8 cellular contexts compared by ENCODE assay signal in genomic region chr1:21270086-21270689, GRCh38. TPM values are rescaled to one million over a fixed set of nuclear protein-coding genes. Genes with fewer than 3 reads are reported as not detected.
DNase-seq lines count a peak whose midpoint lies in the region; ATAC-seq and TF ChIP-seq lines count a peak whose summit lies in the region.

No MANE protein-coding gene starts in this region.

- H3K4me1 Mint-ChIP-seq in activated T-helper 2 cell treated with anti-CD3 and anti-CD28 coated beads, Interferon-gamma antibody, Interleukin-2, Interleukin-4, amounts not matched to agents 10 μg/mL and 5 μg/mL and 100 μg/mL, durations not matched to agents 14 hours and 24 hours and 36 hours (ENCODE audit: low read depth), result peaks cover 12% of the 10 kb centered on the region

- H3K9me3 Mint-ChIP-seq in activated T-helper 2 cell treated with anti-CD3 and anti-CD28 coated beads, Interferon-gamma antibody, Interleukin-2, Interleukin-4, amounts not matched to agents 10 μg/mL and 5 μg/mL and 100 μg/mL, durations not matched to agents 14 hours and 24 hours and 36 hours, result no peaks in the 10 kb centered on the region

- TF ChIP-seq CTCF in AG10803 (conservative IDR thresholded peaks at IDR 0.05; ENCODE audit: low read length) (peak; percentile 97), GM20000 (IDR thresholded peaks at IDR 0.05; ENCODE audit: extremely low read depth, missing control alignments) (peak; percentile 92), retinal pigment epithelial cell (conservative IDR thresholded peaks at IDR 0.05; ENCODE audit: low read depth, low read length) (peak; percentile 94)

- no peak overlapping the region for H3K27ac Mint-ChIP-seq in activated T-helper 2 cell treated with anti-CD3 and anti-CD28 coated beads, Interferon-gamma antibody, Interleukin-2, Interleukin-4, amounts not matched to agents 10 μg/mL and 5 μg/mL and 100 μg/mL, durations not matched to agents 14 hours and 24 hours and 36 hours

- intact Hi-C loops in activated T-helper 2 cell treated with anti-CD3 and anti-CD28 coated beads, Interferon-gamma antibody, Interleukin-2, Interleukin-4, amounts not matched to agents 10 μg/mL and 5 μg/mL and 100 μg/mL, durations not matched to agents 14 hours and 24 hours and 36 hours (cut with micrococcal nuclease), result loop anchor here (5.0 kb wide), 1 partner anchor 97 kb away; no protein-coding TSS in a partner anchor
- intact Hi-C loops in Right ventricle myocardium inferior (cut with DNase I), result no loop called here

- no peaks in the 10 kb centered on the region for H3K27me3 Mint-ChIP-seq in activated T-helper 2 cell treated with anti-CD3 and anti-CD28 coated beads, Interferon-gamma antibody, Interleukin-2, Interleukin-4, amounts not matched to agents 10 μg/mL and 5 μg/mL and 100 μg/mL, durations not matched to agents 14 hours and 24 hours and 36 hours (ENCODE audit: low read depth)

- peak; percentile 32 for ATAC-seq in Right ventricle myocardium inferior
- ATAC-seq in HG03135 (IDR thresholded peaks at IDR 0.05; ENCODE audit: unreplicated experiment), result no peak
- no peak for ATAC-seq in GM18858 (IDR thresholded peaks at IDR 0.05; ENCODE audit: unreplicated experiment)

- H3K36me3 Mint-ChIP-seq in activated T-helper 2 cell treated with anti-CD3 and anti-CD28 coated beads, Interferon-gamma antibody, Interleukin-2, Interleukin-4, amounts not matched to agents 10 μg/mL and 5 μg/mL and 100 μg/mL, durations not matched to agents 14 hours and 24 hours and 36 hours (ENCODE audit: low read depth), result peaks cover 75% of the 10 kb centered on the region

- no peak overlapping the region for H3K4me3 ChIP-seq in AG10803 (ENCODE audit: low read length)
- H3K4me3 ChIP-seq in retinal pigment epithelial cell (ENCODE audit: low read length), result no peak overlapping the region

- no peak overlapping the region for H3K4me3 Mint-ChIP-seq in activated T-helper 2 cell treated with anti-CD3 and anti-CD28 coated beads, Interferon-gamma antibody, Interleukin-2, Interleukin-4, amounts not matched to agents 10 μg/mL and 5 μg/mL and 100 μg/mL, durations not matched to agents 14 hours and 24 hours and 36 hours (ENCODE audit: low read depth)

- DNase-seq in AG10803 (ENCODE audit: low read depth), result peak; percentile 62
- DNase-seq in GM20000 (ENCODE audit: low spot score), result peak; percentile 82
- DNase-seq in RPMI7951 (ENCODE audit: low read depth), result peak; percentile 54
- peak; percentile 68 for DNase-seq in activated T-helper 2 cell treated with anti-CD3 and anti-CD28 coated beads, Interferon-gamma antibody, Interleukin-2, Interleukin-4, amounts not matched to agents 10 μg/mL and 5 μg/mL and 100 μg/mL, durations not matched to agents 14 hours and 24 hours and 36 hours (ENCODE audit: low spot score)
- peak; percentile 89 for DNase-seq in Right ventricle myocardium inferior (ENCODE audit: missing footprints)
- DNase-seq in retinal pigment epithelial cell (ENCODE audit: low read depth), result no peak

RNA-seq across cellular contexts. Expression of gene ECE1, which starts 20.1 kb away (rescaled TPM):
- 112 and 131 TPM in 2 replicates for total RNA-seq in RPMI7951 (2014; rRNA removed; shearing (Covaris generic))
- 94.1 and 97.0 TPM in 2 replicates for total RNA-seq in activated T-helper 2 cell treated with anti-CD3 and anti-CD28 coated beads, Interferon-gamma antibody, Interleukin-2, Interleukin-4, amounts not matched to agents 10 μg/mL and 5 μg/mL and 100 μg/mL, durations not matched to agents 14 hours and 24 hours and 36 hours
- total RNA-seq in Right ventricle myocardium inferior, result 49.3 TPM
